In the genomic region with DNA sequence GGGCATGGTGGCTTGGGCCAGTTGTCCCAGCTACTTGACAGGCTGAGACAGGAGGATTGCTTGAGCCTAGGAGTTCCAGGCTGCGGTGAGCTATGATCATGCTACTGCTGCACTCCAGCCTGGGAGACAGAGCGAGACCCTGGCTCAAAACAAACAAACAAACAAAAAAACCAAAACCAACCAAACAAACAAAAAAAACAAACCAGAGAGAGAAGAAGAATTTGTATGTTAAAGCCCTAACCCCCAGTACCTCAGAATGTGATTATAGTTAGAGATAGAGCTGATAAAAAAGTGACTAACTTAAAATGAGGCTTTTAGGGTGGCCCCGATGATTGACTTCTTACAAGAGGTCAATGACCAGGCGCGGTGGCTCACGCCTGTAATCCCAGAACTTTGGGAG, we compare ENCODE assay signal across 1 cellular context.
TF ChIP-seq lines count a peak whose summit lies in the region.

No MANE protein-coding gene starts in this region.

TF ChIP-seq in WTC11, 78 proteins besides CTCF, POLR2A, EP300 and RAD21:
- TF ChIP-seq TEAD4 (CRISPR knock-in tag; IDR thresholded peaks at IDR 0.05) (no peak), EMX1 (CRISPR knock-in tag; IDR thresholded peaks at IDR 0.05) (no peak), GRHL2 (CRISPR knock-in tag; IDR thresholded peaks at IDR 0.05; ENCODE audit: insufficient replicate concordance, severe bottlenecking) (no peak), ZNF671 (CRISPR knock-in tag; IDR thresholded peaks at IDR 0.05) (no peak), MXD4 (CRISPR knock-in tag; IDR thresholded peaks at IDR 0.05; ENCODE audit: borderline replicate concordance) (no peak), TCF7 (CRISPR knock-in tag; IDR thresholded peaks at IDR 0.05; ENCODE audit: low read depth) (no peak), ZNF232 (CRISPR knock-in tag; IDR thresholded peaks at IDR 0.05) (no peak), NFATC4 (CRISPR knock-in tag; IDR thresholded peaks at IDR 0.05) (no peak), ELF4 (CRISPR knock-in tag; IDR thresholded peaks at IDR 0.05; ENCODE audit: low read depth) (no peak), NR3C1 (CRISPR knock-in tag; conservative IDR thresholded peaks at IDR 0.05; ENCODE audit: low read depth) (no peak), HMGA2 (CRISPR knock-in tag; IDR thresholded peaks at IDR 0.05) (no peak), ZBTB21 (CRISPR knock-in tag; IDR thresholded peaks at IDR 0.05; ENCODE audit: borderline replicate concordance) (no peak)
- TF ChIP-seq, protein P1, sequence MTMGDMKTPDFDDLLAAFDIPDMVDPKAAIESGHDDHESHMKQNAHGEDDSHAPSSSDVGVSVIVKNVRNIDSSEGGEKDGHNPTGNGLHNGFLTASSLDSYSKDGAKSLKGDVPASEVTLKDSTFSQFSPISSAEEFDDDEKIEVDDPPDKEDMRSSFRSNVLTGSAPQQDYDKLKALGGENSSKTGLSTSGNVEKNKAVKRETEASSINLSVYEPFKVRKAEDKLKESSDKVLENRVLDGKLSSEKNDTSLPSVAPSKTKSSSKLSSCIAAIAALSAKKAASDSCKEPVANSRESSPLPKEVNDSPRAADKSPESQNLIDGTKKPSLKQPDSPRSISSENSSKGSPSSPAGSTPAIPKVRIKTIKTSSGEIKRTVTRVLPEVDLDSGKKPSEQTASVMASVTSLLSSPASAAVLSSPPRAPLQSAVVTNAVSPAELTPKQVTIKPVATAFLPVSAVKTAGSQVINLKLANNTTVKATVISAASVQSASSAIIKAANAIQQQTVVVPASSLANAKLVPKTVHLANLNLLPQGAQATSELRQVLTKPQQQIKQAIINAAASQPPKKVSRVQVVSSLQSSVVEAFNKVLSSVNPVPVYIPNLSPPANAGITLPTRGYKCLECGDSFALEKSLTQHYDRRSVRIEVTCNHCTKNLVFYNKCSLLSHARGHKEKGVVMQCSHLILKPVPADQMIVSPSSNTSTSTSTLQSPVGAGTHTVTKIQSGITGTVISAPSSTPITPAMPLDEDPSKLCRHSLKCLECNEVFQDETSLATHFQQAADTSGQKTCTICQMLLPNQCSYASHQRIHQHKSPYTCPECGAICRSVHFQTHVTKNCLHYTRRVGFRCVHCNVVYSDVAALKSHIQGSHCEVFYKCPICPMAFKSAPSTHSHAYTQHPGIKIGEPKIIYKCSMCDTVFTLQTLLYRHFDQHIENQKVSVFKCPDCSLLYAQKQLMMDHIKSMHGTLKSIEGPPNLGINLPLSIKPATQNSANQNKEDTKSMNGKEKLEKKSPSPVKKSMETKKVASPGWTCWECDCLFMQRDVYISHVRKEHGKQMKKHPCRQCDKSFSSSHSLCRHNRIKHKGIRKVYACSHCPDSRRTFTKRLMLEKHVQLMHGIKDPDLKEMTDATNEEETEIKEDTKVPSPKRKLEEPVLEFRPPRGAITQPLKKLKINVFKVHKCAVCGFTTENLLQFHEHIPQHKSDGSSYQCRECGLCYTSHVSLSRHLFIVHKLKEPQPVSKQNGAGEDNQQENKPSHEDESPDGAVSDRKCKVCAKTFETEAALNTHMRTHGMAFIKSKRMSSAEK (CRISPR knock-in tag; IDR thresholded peaks at IDR 0.05; ENCODE audit: borderline replicate concordance): no peak
- TF ChIP-seq, protein P2, sequence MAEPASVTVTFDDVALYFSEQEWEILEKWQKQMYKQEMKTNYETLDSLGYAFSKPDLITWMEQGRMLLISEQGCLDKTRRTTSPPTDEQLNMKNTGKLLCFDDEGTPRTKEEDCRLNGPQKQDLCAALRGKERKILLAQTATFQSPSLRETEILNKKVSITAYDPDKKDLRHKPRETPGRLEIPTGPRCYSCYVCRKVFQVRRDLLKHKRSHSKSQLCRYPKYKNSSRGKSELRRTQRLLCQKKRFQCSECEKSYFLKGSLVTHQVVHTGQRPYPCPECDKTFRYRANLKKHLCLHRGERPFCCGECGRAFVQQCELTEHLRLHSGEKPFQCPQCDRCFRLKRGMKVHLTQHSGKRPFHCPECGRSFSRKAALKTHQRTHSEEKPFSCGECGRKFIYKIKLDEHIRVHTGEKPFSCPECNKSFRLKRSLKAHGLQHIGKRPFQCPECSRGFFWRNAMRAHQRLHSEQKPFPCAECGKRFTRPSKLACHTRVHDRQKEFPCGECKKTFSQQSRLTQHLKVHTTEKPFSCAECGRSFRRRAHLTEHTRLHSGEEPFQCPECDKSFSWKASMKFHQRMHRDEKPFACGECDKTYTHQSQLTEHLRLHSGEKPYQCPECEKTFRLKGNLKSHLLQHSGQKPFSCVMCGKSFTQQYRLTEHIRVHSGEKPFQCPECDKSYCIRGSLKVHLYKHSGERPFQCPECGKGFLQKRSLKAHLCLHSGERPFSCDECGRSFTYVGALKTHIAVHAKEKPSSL (CRISPR knock-in tag; conservative IDR thresholded peaks at IDR 0.05): no peak
- TF ChIP-seq, protein P3, sequence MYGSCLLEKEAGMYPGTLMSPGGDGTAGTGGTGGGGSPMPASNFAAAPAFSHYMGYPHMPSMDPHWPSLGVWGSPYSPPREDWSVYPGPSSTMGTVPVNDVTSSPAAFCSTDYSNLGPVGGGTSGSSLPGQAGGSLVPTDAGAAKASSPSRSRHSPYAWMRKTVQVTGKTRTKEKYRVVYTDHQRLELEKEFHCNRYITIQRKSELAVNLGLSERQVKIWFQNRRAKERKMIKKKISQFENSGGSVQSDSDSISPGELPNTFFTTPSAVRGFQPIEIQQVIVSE (CRISPR knock-in tag; IDR thresholded peaks at IDR 0.05; ENCODE audit: borderline replicate concordance): no peak
TF ChIP-seq in WTC11: peak in this region for 0.
